Comparison of ENCODE assay signal across 26 cellular contexts in the genomic region with DNA sequence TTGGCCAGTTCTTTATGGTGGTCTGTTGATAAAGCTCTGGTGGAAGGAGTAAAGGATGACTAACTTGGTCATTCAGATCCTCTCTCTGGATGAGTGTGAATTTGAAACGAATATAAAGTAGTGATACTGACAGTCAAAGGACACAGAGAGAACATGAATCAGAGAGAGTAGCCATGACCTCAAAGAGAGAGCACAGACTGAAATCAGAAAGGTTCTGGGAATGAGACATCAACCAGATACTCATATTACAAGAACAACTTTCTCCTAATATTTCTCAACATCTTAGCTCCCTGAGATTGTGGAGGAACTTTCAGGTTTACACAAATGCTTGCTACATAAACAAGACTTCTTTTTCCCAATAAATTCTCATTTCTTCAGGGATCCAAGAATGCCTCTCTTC.
DNase-seq lines count a peak whose midpoint lies in the region; ATAC-seq and TF ChIP-seq lines count a peak whose summit lies in the region.
"Had no signal": no experiment of that assay in that cellular context is flagged by ENCODE, and none has a peak within 500 bp of the region (broad histone marks: within the 10 kb centered on the region; RNA-seq: fewer than 3 reads in every experiment).

No MANE protein-coding gene starts in this region.

- H2AFZ ChIP-seq in mammary epithelial cell (ENCODE audit: low read depth, low read length): no peak overlapping the region

- H3K9ac ChIP-seq in mammary epithelial cell (ENCODE audit: insufficient read depth, low read length): no peak overlapping the region
- H3K9ac ChIP-seq: SK-N-SH had no signal

- dilution Hi-C loops in mammary epithelial cell (cut with HindIII; ENCODE audit: low sequenced_read_pairs): no loop called here

- no peaks in the 10 kb centered on the region for H3K79me2 ChIP-seq in mammary epithelial cell (ENCODE audit: insufficient read depth, low read length)

- H3K4me1 ChIP-seq in mammary epithelial cell (ENCODE audit: insufficient read depth, low read length) (no peaks in the 10 kb centered on the region), foreskin keratinocyte (no peaks in the 10 kb centered on the region)
- H3K4me1 ChIP-seq: prostate gland, upper lobe of right lung had no signal

- POLR2A ChIA-PET in T-cell (lab: Charles Lee): no interaction called here

- H3K9me3 ChIP-seq in mammary epithelial cell (replicated peaks; ENCODE audit: insufficient read depth, low read length): no peaks in the 10 kb centered on the region
- H3K9me3 ChIP-seq: prostate gland, SK-N-SH, upper lobe of right lung had no signal

- intact Hi-C loops in mammary epithelial cell (cut with micrococcal nuclease): no loop called here

- H3K36me3 Mint-ChIP-seq in stimulated activated effector memory CD8-positive, alpha-beta T cell treated with anti-CD3 and anti-CD28 coated beads, Interleukin-12 subunit alpha, Interleukin-12 subunit beta, amount 100 ng/mL, for 72 hours: no peaks in the 10 kb centered on the region
- H3K36me3 Mint-ChIP-seq in T-cell: no peaks in the 10 kb centered on the region
- H3K36me3 Mint-ChIP-seq: activated CD8-positive, alpha-beta memory T cell treated with anti-CD3 and anti-CD28 coated beads, Interleukin-2, amount 10 ng/mL, durations not matched to agents 7 days and 5 days had no signal

- no peaks in the 10 kb centered on the region for H3K27me3 ChIP-seq in mammary epithelial cell (ENCODE audit: insufficient read depth, low read length)
- H3K27me3 ChIP-seq in foreskin keratinocyte: peaks cover 5% of the 10 kb centered on the region
- H3K27me3 ChIP-seq: upper lobe of right lung had no signal

- no peaks in the 10 kb centered on the region for H4K20me1 ChIP-seq in mammary epithelial cell (ENCODE audit: insufficient read depth, low read length)

- in situ Hi-C loops in mammary epithelial cell (cut with MboI; ENCODE audit: low sequenced_read_pairs in 2 of 2): no loop called here
- in situ Hi-C loops in ACHN (cut with HindIII; ENCODE audit: low pct_ligation_motif_present, low pct_unique_long_range_greater_than_20kb, low sequenced_read_pairs): no loop called here

- H3K27me3 Mint-ChIP-seq in T-cell: no peaks in the 10 kb centered on the region
- H3K27me3 Mint-ChIP-seq: activated CD8-positive, alpha-beta memory T cell treated with anti-CD3 and anti-CD28 coated beads, Interleukin-2, amount 10 ng/mL, durations not matched to agents 7 days and 5 days had no signal

- H3K27ac ChIP-seq in mammary epithelial cell (ENCODE audit: insufficient read depth, low read depth, low read length) (no peak overlapping the region), foreskin keratinocyte (no peak overlapping the region)
- H3K27ac ChIP-seq: prostate gland, RWPE1, upper lobe of right lung had no signal

- H3K36me3 ChIP-seq in mammary epithelial cell (ENCODE audit: insufficient read depth, low read length): no peaks in the 10 kb centered on the region
- H3K36me3 ChIP-seq: prostate gland, upper lobe of right lung had no signal

- BruUV-seq in mammary epithelial cell (replicated peaks; lab: Mats Ljungman, UMichigan): no TSS peak

- H3K4me2 ChIP-seq in mammary epithelial cell (ENCODE audit: insufficient read depth, low read depth, low read length): no peak overlapping the region
- H3K4me2 ChIP-seq: SK-N-SH had no signal

- TF ChIP-seq CTCF in mammary epithelial cell (conservative IDR thresholded peaks at IDR 0.05 in 1 of 2, IDR thresholded peaks at IDR 0.05 in 1 of 2; ENCODE audit: extremely low read depth in 1 of 2, insufficient read depth in 1 of 2, low read depth in 1 of 2, low read length in 2 of 2): no peak
- TF ChIP-seq CTCF in foreskin keratinocyte (conservative IDR thresholded peaks at IDR 0.05): no peak

- CTCF ChIA-PET in mammary epithelial cell (lab: Charles Lee; ENCODE audit: low non-redundant PET): no interaction called here
- CTCF ChIA-PET in T-cell (lab: Charles Lee): no interaction called here

- H3K9me3 Mint-ChIP-seq in stimulated activated effector memory CD8-positive, alpha-beta T cell treated with anti-CD3 and anti-CD28 coated beads, Interleukin-12 subunit alpha, Interleukin-12 subunit beta, amount 100 ng/mL, for 72 hours: no peaks in the 10 kb centered on the region
- H3K9me3 Mint-ChIP-seq in T-cell: no peaks in the 10 kb centered on the region
- H3K9me3 Mint-ChIP-seq: H9 had no signal

- peak; percentile 67 for ATAC-seq in foreskin keratinocyte
- peak; percentile 93 for ATAC-seq in stimulated activated effector memory CD8-positive, alpha-beta T cell treated with anti-CD3 and anti-CD28 coated beads, Interleukin-12 subunit alpha, Interleukin-12 subunit beta, amount 100 ng/mL, for 72 hours
- no peak for ATAC-seq in T-cell (replicated peaks in 1 of 4)
- no peak for ATAC-seq in GM18502 (IDR thresholded peaks at IDR 0.05; ENCODE audit: poor library complexity, unreplicated experiment)
- ATAC-seq: activated CD8-positive, alpha-beta memory T cell treated with anti-CD3 and anti-CD28 coated beads, Interleukin-2, amount 10 ng/mL, durations not matched to agents 7 days and 5 days; upper lobe of right lung had no signal

- DNase-seq in NCI-H460 (ENCODE audit: extremely low read depth, low read depth) (peak; percentile 4), mammary epithelial cell (peak; percentile 92), foreskin keratinocyte (peak; percentile 10 to 30), T-cell (no peak), ACHN (no peak), SW 1271 (lab: John Stamatoyannopoulos, UW) (no peak)
- DNase-seq in stimulated activated effector memory CD8-positive, alpha-beta T cell treated with anti-CD3 and anti-CD28 coated beads, Interleukin-12 subunit alpha, Interleukin-12 subunit beta, amount 100 ng/mL, for 72 hours (ENCODE audit: low spot score in 2 of 2): no peak
- DNase-seq: activated CD4-positive, alpha-beta T cell treated with anti-CD3 and anti-CD28 coated beads, Interleukin-2, amount 50 U/mL, for 1 hour; activated CD8-positive, alpha-beta memory T cell treated with anti-CD3 and anti-CD28 coated beads, Interleukin-2, amount 10 ng/mL, durations not matched to agents 7 days and 5 days; activated naive CD4-positive, alpha-beta T cell treated with anti-CD3 and anti-CD28 coated beads for 36 hours; activated T-cell treated with anti-CD3 and anti-CD28 coated beads, Interleukin-2, amount 50 U/mL, for 72 hours; aorta; DMS53; effector CD8-positive, alpha-beta T cell; H9; islet precursor cell; NCI-H1105; NCI-H1930; NCI-H69; SK-N-SH; stimulated activated CD4-positive, alpha-beta T cell treated with anti-CD3 and anti-CD28 coated beads, Interleukin-1b, Interleukin-23, amount 100 ng/mL, for 48 hours; upper lobe of right lung had no signal

- H3K4me3 Mint-ChIP-seq in stimulated activated effector memory CD8-positive, alpha-beta T cell treated with anti-CD3 and anti-CD28 coated beads, Interleukin-12 subunit alpha, Interleukin-12 subunit beta, amount 100 ng/mL, for 72 hours: no peak overlapping the region
- H3K4me3 Mint-ChIP-seq in T-cell: no peak overlapping the region
- H3K4me3 Mint-ChIP-seq: activated CD8-positive, alpha-beta memory T cell treated with anti-CD3 and anti-CD28 coated beads, Interleukin-2, amount 10 ng/mL, durations not matched to agents 7 days and 5 days; activated naive CD4-positive, alpha-beta T cell treated with anti-CD3 and anti-CD28 coated beads for 36 hours; activated T-cell treated with anti-CD3 and anti-CD28 coated beads, Interleukin-2, amount 50 U/mL, for 72 hours; H9 had no signal

- 43% methylated on average over 1 of the region's 1 CpG for WGBS in mammary epithelial cell (ENCODE audit: low coverage, missing lambda C conversion rate)

- H3K4me3 ChIP-seq in mammary epithelial cell (replicated peaks in 1 of 3; ENCODE audit: insufficient read depth in 1 of 3, low read depth in 2 of 3, low read length in 3 of 3): no peak overlapping the region
- H3K4me3 ChIP-seq: lung, prostate gland, upper lobe of right lung had no signal

- H3K4me1 Mint-ChIP-seq in stimulated activated effector memory CD8-positive, alpha-beta T cell treated with anti-CD3 and anti-CD28 coated beads, Interleukin-12 subunit alpha, Interleukin-12 subunit beta, amount 100 ng/mL, for 72 hours: no peaks in the 10 kb centered on the region
- no peaks in the 10 kb centered on the region for H3K4me1 Mint-ChIP-seq in T-cell
- H3K4me1 Mint-ChIP-seq: activated CD8-positive, alpha-beta memory T cell treated with anti-CD3 and anti-CD28 coated beads, Interleukin-2, amount 10 ng/mL, durations not matched to agents 7 days and 5 days; H9 had no signal

- H3K27ac Mint-ChIP-seq in stimulated activated effector memory CD8-positive, alpha-beta T cell treated with anti-CD3 and anti-CD28 coated beads, Interleukin-12 subunit alpha, Interleukin-12 subunit beta, amount 100 ng/mL, for 72 hours: no peak overlapping the region
- no peak overlapping the region for H3K27ac Mint-ChIP-seq in T-cell
- H3K27ac Mint-ChIP-seq: activated CD8-positive, alpha-beta memory T cell treated with anti-CD3 and anti-CD28 coated beads, Interleukin-2, amount 10 ng/mL, durations not matched to agents 7 days and 5 days; activated naive CD4-positive, alpha-beta T cell treated with anti-CD3 and anti-CD28 coated beads for 36 hours; activated T-cell treated with anti-CD3 and anti-CD28 coated beads, Interleukin-2, amount 50 U/mL, for 72 hours; H9 had no signal

Comparison
In these comparisons a context has a peak if more than half of its experiments do, and no peak if none do; other contexts are left out.
1. DNase-seq: peak in NCI-H460 (single experiment), mammary epithelial cell (single experiment) and foreskin keratinocyte (2 of 2); none in stimulated activated effector memory CD8-positive, alpha-beta T cell treated with anti-CD3 and anti-CD28 coated beads, Interleukin-12 subunit alpha, Interleukin-12 subunit beta, amount 100 ng/mL, for 72 hours (0 of 2), T-cell (0 of 34), ACHN (single experiment) and SW 1271 (0 of 2).
2. ATAC-seq: peak in foreskin keratinocyte (single experiment) and stimulated activated effector memory CD8-positive, alpha-beta T cell treated with anti-CD3 and anti-CD28 coated beads, Interleukin-12 subunit alpha, Interleukin-12 subunit beta, amount 100 ng/mL, for 72 hours (single experiment); none in T-cell (0 of 4) and GM18502 (single experiment).